11 cellular contexts compared by ENCODE assay signal in the genomic region with DNA sequence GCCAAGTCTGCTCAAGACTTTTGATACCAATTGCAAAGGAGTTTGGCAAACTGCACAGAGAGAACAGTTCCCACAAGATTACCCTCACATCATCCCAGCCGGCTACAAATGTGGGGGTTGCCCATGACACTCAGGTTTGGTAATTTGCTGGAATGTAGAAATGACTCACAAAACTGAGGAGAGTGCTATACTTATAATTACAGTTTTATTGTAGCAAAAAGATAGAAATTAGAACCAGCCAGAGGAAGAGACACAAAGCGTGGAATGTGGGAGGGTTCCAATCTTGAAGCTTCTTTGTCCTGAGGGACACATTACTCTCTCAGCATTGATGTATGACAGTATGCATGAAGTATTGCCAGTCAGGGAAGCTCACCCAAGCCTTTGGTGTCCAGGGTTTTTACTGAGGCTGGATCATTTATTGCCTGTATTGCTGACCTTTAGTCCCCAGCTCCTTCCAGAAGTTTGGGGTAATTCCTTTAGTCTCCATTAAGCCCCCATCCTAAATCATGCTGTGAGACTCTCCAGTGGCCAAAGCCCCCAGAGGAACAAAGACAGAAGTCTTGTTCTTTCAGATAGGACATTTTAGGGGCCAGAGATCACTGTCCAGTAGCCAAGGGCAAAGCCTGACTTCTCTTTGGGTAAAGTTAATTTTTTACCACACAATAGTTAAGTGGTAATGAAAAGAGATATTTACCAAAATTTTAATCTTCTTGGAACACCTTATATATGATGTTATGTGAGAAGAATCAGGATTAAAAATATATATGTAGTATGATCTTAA. TPM values are rescaled to one million over a fixed set of nuclear protein-coding genes. Genes with fewer than 3 reads are reported as not detected.
DNase-seq lines count a peak whose midpoint lies in the region; ATAC-seq and TF ChIP-seq lines count a peak whose summit lies in the region.
"Had no signal": no experiment of that assay in that cellular context is flagged by ENCODE, and none has a peak within 500 bp of the region (broad histone marks: within the 10 kb centered on the region; RNA-seq: fewer than 3 reads in every experiment).

No MANE protein-coding gene starts in this region.

- no peak for TF ChIP-seq CTCF in PC-9 (conservative IDR thresholded peaks at IDR 0.05)

- no peak overlapping the region for H3K14ac ChIP-seq in trophoblast cell (ENCODE audit: low read length)

- CTCF ChIA-PET in PC-9 (lab: Charles Lee), result no interaction called here

- H4K12ac ChIP-seq in trophoblast cell (ENCODE audit: low read depth, low read length), result no peak overlapping the region

- H4K20me1 ChIP-seq in PC-9 (ENCODE audit: insufficient read depth), result peaks cover 33% of the 10 kb centered on the region

- intact Hi-C loops in PC-9 (cut with micrococcal nuclease; ENCODE audit: unreplicated experiment), result no loop called here

- H3K9me3 ChIP-seq in PC-9 (ENCODE audit: insufficient read depth, low read depth) (no peaks in the 10 kb centered on the region), trophoblast cell (ENCODE audit: insufficient read depth, low read depth, low read length) (no peaks in the 10 kb centered on the region)
- H3K9me3 ChIP-seq: heart right ventricle, vagina had no signal

- DNase-seq in EH (ENCODE audit: low read depth), result peak; percentile 95
- no peak for DNase-seq in PC-9
- peak; percentile 45 to 50 for DNase-seq in trophoblast cell
- DNase-seq in effector CD8-positive, alpha-beta T cell (lab: John Stamatoyannopoulos, UW), result no peak
- DNase-seq: heart right ventricle, NCI-H446 had no signal

- BruUV-seq in PC-9 (replicated peaks; lab: Mats Ljungman, UMichigan), result no TSS peak

- H3F3A ChIP-seq in PC-9 (ENCODE audit: insufficient read depth, low read depth), result peaks cover 12% of the 10 kb centered on the region; the same call in 1 of the 2 replicates

- H3K18ac ChIP-seq in trophoblast cell (ENCODE audit: low read length), result no peak overlapping the region

- no peak overlapping the region for H4K8ac ChIP-seq in trophoblast cell (ENCODE audit: low read depth, low read length)

- H3K4me2 ChIP-seq in PC-9 (no peak overlapping the region), trophoblast cell (ENCODE audit: low read length) (no peak overlapping the region)

- H3K4me1 ChIP-seq in PC-9 (replicated peaks; ENCODE audit: insufficient read depth), result no peaks in the 10 kb centered on the region
- H3K4me1 ChIP-seq in trophoblast cell (ENCODE audit: control insufficient read depth in 1 of 2, insufficient read depth in 2 of 2, low read length in 2 of 2), result peaks cover 0 to 2% of the 10 kb centered on the region in 2 experiments

- H3K27ac ChIP-seq in PC-9, result 0 out of 2 replicates have a peak overlapping the region, but pooled peaks have one; percentile 18
- H3K27ac ChIP-seq in trophoblast cell (ENCODE audit: low read depth, low read length), result no peak overlapping the region
- H3K27ac ChIP-seq: heart right ventricle, vagina had no signal

- H3K27me3 ChIP-seq in PC-9 (ENCODE audit: insufficient read depth, low read depth), result no peaks in the 10 kb centered on the region
- no peaks in the 10 kb centered on the region for H3K27me3 ChIP-seq in trophoblast cell (ENCODE audit: insufficient read depth, low read length)
- H3K27me3 ChIP-seq: heart right ventricle, vagina had no signal

- no peak overlapping the region for H4K91ac ChIP-seq in trophoblast cell (ENCODE audit: low read depth, low read length)

- no peaks in the 10 kb centered on the region for H3K9me2 ChIP-seq in PC-9 (ENCODE audit: insufficient read depth)

- H2BK12ac ChIP-seq in trophoblast cell (ENCODE audit: low read length), result no peak overlapping the region

- POLR2A ChIA-PET in PC-9 (lab: Charles Lee; ENCODE audit: unreplicated experiment), result no interaction called here

- ATAC-seq in esophagus mucosa (peak; percentile 28), GM18517 (IDR thresholded peaks at IDR 0.05; ENCODE audit: unreplicated experiment) (no peak), GM21825 (IDR thresholded peaks at IDR 0.05; ENCODE audit: unreplicated experiment) (no peak), HG03025 (IDR thresholded peaks at IDR 0.05; ENCODE audit: low FRiP score, unreplicated experiment) (no peak)

- H2BK120ac ChIP-seq in trophoblast cell (ENCODE audit: insufficient read depth, low read length, poor library complexity), result no peak overlapping the region

- H2BK5ac ChIP-seq in trophoblast cell (ENCODE audit: low read depth, low read length, poor library complexity), result no peak overlapping the region

- H3K4ac ChIP-seq in trophoblast cell (ENCODE audit: low read depth, low read length), result no peak overlapping the region

- no CpG with 5 or more reads among the region's 2 CpGs for WGBS in trophoblast cell (ENCODE audit: extremely low coverage, insufficient coverage, insufficient read length)

- H3K79me2 ChIP-seq in PC-9 (ENCODE audit: low read depth) (peaks cover 35% of the 10 kb centered on the region), trophoblast cell (ENCODE audit: control insufficient read depth, insufficient read depth, low read length, poor library complexity) (no peaks in the 10 kb centered on the region)

- no peak overlapping the region for H3K9ac ChIP-seq in trophoblast cell (ENCODE audit: low read length)

- H3K23ac ChIP-seq in trophoblast cell (ENCODE audit: low read length), result no peak overlapping the region

- H2AFZ ChIP-seq in PC-9, result no peak overlapping the region
- H2AFZ ChIP-seq in trophoblast cell (ENCODE audit: insufficient read depth, low read length, poor library complexity), result no peak overlapping the region

- no peak overlapping the region for H2AK5ac ChIP-seq in trophoblast cell (ENCODE audit: low read length)

- H3K36me3 ChIP-seq in PC-9 (ENCODE audit: low read depth) (peaks cover 21% of the 10 kb centered on the region), trophoblast cell (ENCODE audit: control insufficient read depth in 1 of 2, insufficient read depth in 2 of 2, low read length in 2 of 2) (peaks cover 14 to 16% of the 10 kb centered on the region in 2 experiments)

- no peak overlapping the region for H3K4me3 ChIP-seq in PC-9
- H3K4me3 ChIP-seq in trophoblast cell (ENCODE audit: low read depth, low read length), result no peak overlapping the region
- H3K4me3 ChIP-seq: heart right ventricle, vagina had no signal

- H3K79me1 ChIP-seq in trophoblast cell (ENCODE audit: low read length), result no peaks in the 10 kb centered on the region

RNA-seq across cellular contexts. Expression of a gene that starts 9.9 kb away (rescaled TPM):
- total RNA-seq in PC-9 (2021), result 18.0 and 26.2 TPM in 2 replicates
- total RNA-seq in esophagus mucosa, result 12.1 TPM
- polyA plus RNA-seq in trophoblast cell (2013), result 35.2 and 36.1 TPM in 2 replicates

RNA-seq across cellular contexts. Expression of a gene that starts 57.6 kb away (rescaled TPM):
- 95.6 and 122 TPM in 2 replicates for total RNA-seq in PC-9 (2021)
- 63.3 TPM for total RNA-seq in esophagus mucosa
- 81.0 and 84.1 TPM in 2 replicates for polyA plus RNA-seq in trophoblast cell (2013)

Comparison
In these comparisons a context has a peak if more than half of its experiments do, and no peak if none do; other contexts are left out.
1. DNase-seq: peak in EH (single experiment) and trophoblast cell (2 of 2); none in PC-9 (0 of 2) and effector CD8-positive, alpha-beta T cell (single experiment).